In the genomic region with DNA sequence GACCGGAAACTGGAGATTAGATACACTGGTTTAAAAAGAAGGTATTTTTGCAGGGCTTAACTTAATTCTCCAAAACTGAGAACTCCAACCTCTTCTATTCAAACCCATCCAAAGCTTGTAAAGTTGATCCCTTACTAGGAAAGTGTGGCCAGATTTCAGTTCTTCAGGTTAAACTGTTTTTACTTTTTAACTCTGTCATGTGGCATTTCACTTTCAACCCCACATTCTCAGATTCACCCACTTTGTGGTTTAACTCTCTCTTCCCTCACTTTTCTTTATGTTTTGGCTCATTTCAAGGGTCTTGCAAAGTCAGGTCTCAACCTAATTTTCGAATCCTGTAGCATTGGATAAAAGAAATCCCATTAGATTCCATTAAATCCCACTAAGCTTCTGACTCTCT, we compare ENCODE assay signal across 27 cellular contexts.
"Had no signal": no experiment of that assay in that cellular context is flagged by ENCODE, and none has a peak within 500 bp of the region (broad histone marks: within the 10 kb centered on the region; RNA-seq: fewer than 3 reads in every experiment).

No MANE protein-coding gene starts in this region.

- H3K9me3 ChIP-seq: adrenal gland, breast epithelium, colonic mucosa, Peyer's patch, SJCRH30, SK-N-SH had no signal

- DNase-seq: activated CD4-positive, alpha-beta memory T cell treated with anti-CD3 and anti-CD28 coated beads, Interleukin-2, amount 10 ng/mL, durations not matched to agents 7 days and 5 days; activated CD4-positive, alpha-beta T cell treated with anti-CD3 and anti-CD28 coated beads for 36 hours; activated CD4-positive, alpha-beta T cell treated with anti-CD3 and anti-CD28 coated beads, Interleukin-2, amount 50 U/mL, for 1 hour; activated naive CD4-positive, alpha-beta T cell treated with anti-CD3 and anti-CD28 coated beads, Interleukin-2, amount 50 U/mL, for 16 hours; activated naive CD8-positive, alpha-beta T cell treated with anti-CD3 and anti-CD28 coated beads, Interleukin-2, amount 10 ng/mL, durations not matched to agents 7 days and 5 days; activated T-cell treated with anti-CD3 and anti-CD28 coated beads for 4 hours; adrenal gland; anterior cingulate cortex; caudate nucleus; colonic mucosa; NCI-H1092; NCI-H1417 treated with DMSO at 0.1 percent for 48 hours; NCI-H1694; NCI-H2029; NCI-H2107; NCI-H2171 treated with DMSO at 0.1 percent for 48 hours; NCI-H345; NCI-H510A; NCI-H526 treated with DMSO at 0.1 percent for 48 hours; Peyer's patch; Right ventricle myocardium superior; SJCRH30; SK-N-SH; T-helper 1 cell had no signal

- H3K36me3 ChIP-seq: adrenal gland, breast epithelium, colonic mucosa, Peyer's patch, SJCRH30 had no signal

- H3K27me3 ChIP-seq: adrenal gland, breast epithelium, colonic mucosa, Peyer's patch, SJCRH30 had no signal

- H3K27ac ChIP-seq: adrenal gland, breast epithelium, colonic mucosa, Peyer's patch, RWPE1, SJCRH30, VCaP had no signal

- H3K36me3 Mint-ChIP-seq: activated naive CD8-positive, alpha-beta T cell treated with anti-CD3 and anti-CD28 coated beads, Interleukin-2, amount 10 ng/mL, durations not matched to agents 7 days and 5 days had no signal

- H3K27ac Mint-ChIP-seq: activated CD4-positive, alpha-beta memory T cell treated with anti-CD3 and anti-CD28 coated beads, Interleukin-2, amount 10 ng/mL, durations not matched to agents 7 days and 5 days; activated CD4-positive, alpha-beta T cell treated with anti-CD3 and anti-CD28 coated beads for 36 hours; activated naive CD8-positive, alpha-beta T cell treated with anti-CD3 and anti-CD28 coated beads, Interleukin-2, amount 10 ng/mL, durations not matched to agents 7 days and 5 days had no signal

- H3K4me1 ChIP-seq: adrenal gland, breast epithelium, colonic mucosa, Peyer's patch, SJCRH30 had no signal

- H3K4me1 Mint-ChIP-seq: activated CD4-positive, alpha-beta memory T cell treated with anti-CD3 and anti-CD28 coated beads, Interleukin-2, amount 10 ng/mL, durations not matched to agents 7 days and 5 days had no signal

- H3K4me3 Mint-ChIP-seq: activated CD4-positive, alpha-beta memory T cell treated with anti-CD3 and anti-CD28 coated beads, Interleukin-2, amount 10 ng/mL, durations not matched to agents 7 days and 5 days; activated CD4-positive, alpha-beta T cell treated with anti-CD3 and anti-CD28 coated beads for 36 hours; activated naive CD8-positive, alpha-beta T cell treated with anti-CD3 and anti-CD28 coated beads, Interleukin-2, amount 10 ng/mL, durations not matched to agents 7 days and 5 days had no signal

- H3K9me3 Mint-ChIP-seq: activated CD4-positive, alpha-beta memory T cell treated with anti-CD3 and anti-CD28 coated beads, Interleukin-2, amount 10 ng/mL, durations not matched to agents 7 days and 5 days; activated naive CD8-positive, alpha-beta T cell treated with anti-CD3 and anti-CD28 coated beads, Interleukin-2, amount 10 ng/mL, durations not matched to agents 7 days and 5 days had no signal

- ATAC-seq: activated CD4-positive, alpha-beta T cell treated with anti-CD3 and anti-CD28 coated beads for 36 hours had no signal

- H3K4me3 ChIP-seq: adrenal gland, breast epithelium, colonic mucosa, Peyer's patch, SJCRH30 had no signal
